In the genomic region with DNA sequence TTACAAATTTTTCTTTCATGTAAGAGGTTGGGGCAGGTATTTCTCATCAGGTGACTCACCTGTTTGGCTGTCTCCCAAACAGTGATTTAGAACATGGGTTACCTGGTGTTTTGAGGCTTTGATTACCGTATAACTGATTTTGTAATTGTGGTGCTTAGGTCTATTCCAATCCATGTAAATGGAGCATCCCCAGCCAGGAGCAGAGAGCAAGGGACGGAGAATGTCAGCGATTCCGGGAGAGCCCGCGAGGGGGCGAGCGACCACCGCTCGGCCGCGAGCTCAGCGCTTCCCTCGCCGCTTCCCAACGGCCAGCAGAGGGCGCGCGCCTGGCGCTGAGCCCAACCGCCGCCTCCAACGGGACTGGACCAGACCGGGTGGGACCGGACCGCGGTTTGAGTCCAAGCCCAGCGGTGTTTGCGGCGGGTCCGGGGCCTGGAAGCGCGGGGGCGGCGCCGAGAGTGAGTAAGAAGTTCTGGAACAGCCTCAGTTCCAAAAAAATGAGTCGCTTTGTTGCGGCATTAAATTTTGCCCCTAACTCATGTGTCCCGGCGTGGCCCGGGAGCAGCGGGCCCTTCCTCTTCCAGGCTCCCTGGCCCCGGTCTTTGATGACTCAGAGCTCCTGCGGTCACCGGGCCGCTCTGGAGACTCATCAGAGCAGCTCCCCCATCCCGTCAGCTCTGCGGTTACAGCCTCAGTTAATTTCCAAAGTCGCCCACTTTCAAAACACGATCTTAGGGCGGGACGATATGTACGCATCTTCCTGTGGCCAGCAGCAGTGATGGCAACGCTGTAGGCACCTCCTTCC, we compare ENCODE assay signal across 8 cellular contexts. TPM values are rescaled to one million over a fixed set of nuclear protein-coding genes. Genes with fewer than 3 reads are reported as not detected.
DNase-seq lines count a peak whose midpoint lies in the region; ATAC-seq and TF ChIP-seq lines count a peak whose summit lies in the region.
"Not testable (repeated sequence)": the region's sequence is repeated elsewhere in the genome, so short reads cannot be mapped to it uniquely, and the experiment has no call there.

No MANE protein-coding gene starts in this region.

- 0% methylated on average over 1 of the region's 54 CpGs for WGBS in right lobe of liver (ENCODE audit: insufficient coverage, low coverage, low lambda C conversion rate, missing lambda C conversion rate)

- H3K9me3 Mint-ChIP-seq in activated CD4-positive, alpha-beta memory T cell treated with anti-CD3 and anti-CD28 coated beads for 36 hours; endothelial cell (ENCODE audit: unreplicated experiment); stimulated activated effector memory CD8-positive, alpha-beta T cell treated with anti-CD3 and anti-CD28 coated beads, Interleukin-12 subunit alpha, Interleukin-12 subunit beta, amount 100 ng/mL, for 72 hours: not testable (repeated sequence)

- H3K4me3 ChIP-seq in right lobe of liver: not testable (repeated sequence)

- peak; percentile 11 for DNase-seq in Daoy (ENCODE audit: low read depth)
- peak; percentile 8 for DNase-seq in NCI-H1105 treated with DMSO at 0.1 percent for 48 hours (lab: John Stamatoyannopoulos, UW)
- DNase-seq in activated CD4-positive, alpha-beta memory T cell treated with anti-CD3 and anti-CD28 coated beads for 36 hours: peak; percentile 13
- DNase-seq in endothelial cell (ENCODE audit: low spot score); right lobe of liver; stimulated activated effector memory CD8-positive, alpha-beta T cell treated with anti-CD3 and anti-CD28 coated beads, Interleukin-12 subunit alpha, Interleukin-12 subunit beta, amount 100 ng/mL, for 72 hours (ENCODE audit: low spot score in 2 of 2): not testable (repeated sequence)

- H3K9me3 ChIP-seq in right lobe of liver: not testable (repeated sequence)

- not testable (repeated sequence) for H3K27me3 Mint-ChIP-seq in activated CD4-positive, alpha-beta memory T cell treated with anti-CD3 and anti-CD28 coated beads for 36 hours; endothelial cell (ENCODE audit: unreplicated experiment)

- ATAC-seq in GM21367 (IDR thresholded peaks at IDR 0.05; ENCODE audit: unreplicated experiment) (peak; percentile 61), HG03097 (IDR thresholded peaks at IDR 0.05; ENCODE audit: low FRiP score, unreplicated experiment) (peak; percentile 62), right lobe of liver (peak; percentile 83 to 90 (median 85))
- peak; percentile 68 for ATAC-seq in stimulated activated effector memory CD8-positive, alpha-beta T cell treated with anti-CD3 and anti-CD28 coated beads, Interleukin-12 subunit alpha, Interleukin-12 subunit beta, amount 100 ng/mL, for 72 hours

- H3K36me3 ChIP-seq in right lobe of liver: not testable (repeated sequence)

- not testable (repeated sequence) for H3K27ac Mint-ChIP-seq in activated CD4-positive, alpha-beta memory T cell treated with anti-CD3 and anti-CD28 coated beads for 36 hours; endothelial cell (ENCODE audit: unreplicated experiment); stimulated activated effector memory CD8-positive, alpha-beta T cell treated with anti-CD3 and anti-CD28 coated beads, Interleukin-12 subunit alpha, Interleukin-12 subunit beta, amount 100 ng/mL, for 72 hours

- not testable (repeated sequence) for H3K4me3 Mint-ChIP-seq in activated CD4-positive, alpha-beta memory T cell treated with anti-CD3 and anti-CD28 coated beads for 36 hours; stimulated activated effector memory CD8-positive, alpha-beta T cell treated with anti-CD3 and anti-CD28 coated beads, Interleukin-12 subunit alpha, Interleukin-12 subunit beta, amount 100 ng/mL, for 72 hours
- H3K4me3 Mint-ChIP-seq in endothelial cell (ENCODE audit: unreplicated experiment): peak overlapping the region; percentile 24

- not testable (repeated sequence) for H3K36me3 Mint-ChIP-seq in activated CD4-positive, alpha-beta memory T cell treated with anti-CD3 and anti-CD28 coated beads for 36 hours; endothelial cell (ENCODE audit: low read depth, unreplicated experiment); stimulated activated effector memory CD8-positive, alpha-beta T cell treated with anti-CD3 and anti-CD28 coated beads, Interleukin-12 subunit alpha, Interleukin-12 subunit beta, amount 100 ng/mL, for 72 hours

- not testable (repeated sequence) for TF ChIP-seq POLR2A in right lobe of liver (IDR thresholded peaks at IDR 0.05)

- H3K27ac ChIP-seq in right lobe of liver: not testable (repeated sequence)

- CTCF ChIA-PET in activated CD4-positive, alpha-beta memory T cell treated with anti-CD3 and anti-CD28 coated beads for 36 hours (lab: Charles Lee): interaction anchor here (0.6 to 2.0 kb wide), 23 partner anchors 8 to 545 kb away, joined by 3 to 22 read pairs (median 5); partner anchors contain the start of genes FKBP15, SLC31A1 and SLC31A2

- intact Hi-C loops in activated CD4-positive, alpha-beta memory T cell treated with anti-CD3 and anti-CD28 coated beads for 36 hours (cut with micrococcal nuclease): loop anchor here (5.0 kb wide), 1 partner anchor 266 kb away; no protein-coding TSS in a partner anchor
- intact Hi-C loops in right lobe of liver (cut with DNase I): not testable (repeated sequence)

- not testable (repeated sequence) for TF ChIP-seq CTCF in endothelial cell (IDR thresholded peaks at IDR 0.05; ENCODE audit: unreplicated experiment)
- TF ChIP-seq CTCF in right lobe of liver (IDR thresholded peaks at IDR 0.05): peak in 3 of 4 donors; percentile 29 to 87 (median 34)

- not testable (repeated sequence) for H3K4me1 Mint-ChIP-seq in activated CD4-positive, alpha-beta memory T cell treated with anti-CD3 and anti-CD28 coated beads for 36 hours (ENCODE audit: low read depth); endothelial cell (ENCODE audit: unreplicated experiment); stimulated activated effector memory CD8-positive, alpha-beta T cell treated with anti-CD3 and anti-CD28 coated beads, Interleukin-12 subunit alpha, Interleukin-12 subunit beta, amount 100 ng/mL, for 72 hours

- H3K27me3 ChIP-seq in right lobe of liver: not testable (repeated sequence)

- H3K4me1 ChIP-seq in right lobe of liver: not testable (repeated sequence)

- POLR2A ChIA-PET in activated CD4-positive, alpha-beta memory T cell treated with anti-CD3 and anti-CD28 coated beads for 36 hours (lab: Charles Lee): interaction anchor here (0.9 kb wide), 1 partner anchor 109 kb away, joined by 3 read pairs; the partner anchor contains the start of genes FKBP15 and SLC31A1

RNA-seq across cellular contexts. Expression of gene SLC31A2, which starts 37.9 kb away (rescaled TPM):
- 6.9 and 8.3 TPM in 2 replicates for total RNA-seq in Daoy (2014; rRNA removed; shearing (Covaris generic))
- 1 to 10 TPM; 5.1 to 6.7 TPM for total RNA-seq in activated CD4-positive, alpha-beta memory T cell treated with anti-CD3 and anti-CD28 coated beads for 36 hours
- 2.1 TPM for total RNA-seq in endothelial cell (ENCODE audit: unreplicated experiment)
- 10 to 100 TPM; 11.5 to 43.4 (median 25.0) TPM for total RNA-seq in right lobe of liver

RNA-seq across cellular contexts. Expression of gene ZFP37, which starts 56.4 kb away (rescaled TPM):
- total RNA-seq in Daoy (2014; rRNA removed; shearing (Covaris generic)): 3.7 and 7.9 TPM in 2 replicates
- total RNA-seq in activated CD4-positive, alpha-beta memory T cell treated with anti-CD3 and anti-CD28 coated beads for 36 hours: 1 to 10 TPM; 1.1 to 1.5 TPM
- total RNA-seq in endothelial cell (ENCODE audit: unreplicated experiment) (4.2 TPM), right lobe of liver (1 to 10 TPM in 1 of 6 experiments, under 1 TPM in 5; 0.28 to 1.1 (median 0.41) TPM)
